In the genomic region with DNA sequence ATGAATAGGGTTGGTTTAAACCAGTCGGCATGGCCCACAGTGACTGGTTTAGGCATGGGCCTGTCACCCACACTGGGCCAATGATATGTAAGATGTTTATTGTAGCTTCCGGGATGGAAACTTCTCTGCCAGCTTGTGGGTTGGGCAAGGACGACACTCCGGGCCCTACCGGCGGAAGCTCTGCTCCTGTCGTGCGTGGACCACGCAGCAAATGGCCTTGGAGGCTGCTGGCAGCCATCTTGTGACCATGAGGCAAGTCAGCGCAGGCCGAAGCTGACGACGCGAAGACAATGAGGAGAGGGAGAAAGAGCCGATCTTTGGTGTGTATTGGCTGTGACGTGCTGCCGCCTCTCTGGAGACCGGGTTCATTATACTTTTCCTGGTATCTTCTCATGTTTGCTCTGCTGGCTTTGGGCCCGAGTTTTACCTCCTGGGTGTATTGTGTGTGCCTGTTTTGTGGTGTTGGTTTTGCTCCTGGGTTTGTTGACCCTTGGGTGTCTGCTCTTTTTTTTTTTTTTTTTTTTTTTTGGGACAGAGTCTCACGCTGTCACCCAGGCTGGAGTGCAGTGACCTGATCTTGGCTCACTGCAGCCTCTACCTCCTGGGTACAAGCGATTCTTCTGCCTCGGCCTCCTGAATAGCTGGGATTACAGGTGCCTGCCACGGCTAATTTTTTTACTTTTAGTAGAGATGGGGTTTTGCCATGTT, we compare ENCODE assay signal across 20 cellular contexts. TPM values are rescaled to one million over a fixed set of nuclear protein-coding genes. Genes with fewer than 3 reads are reported as not detected.
A peak's percentile ranks its signal among the peaks of the same experiment; 100 is the strongest.
DNase-seq lines count a peak whose midpoint lies in the region; ATAC-seq, FAIRE-seq and TF ChIP-seq lines count a peak whose summit lies in the region.
"Had no signal": no experiment of that assay in that cellular context is flagged by ENCODE, and none has a peak within 500 bp of the region (broad histone marks: within the 10 kb centered on the region; RNA-seq: fewer than 3 reads in every experiment).

No MANE protein-coding gene starts in this region.

- FAIRE-seq in H1 (lab: Jason Lieb, UNC) (no peak), pancreas (lab: Jason Lieb, UNC) (no peak)
- FAIRE-seq: GM18507 had no signal

- H2BK20ac ChIP-seq in H1 (ENCODE audit: low read length): no peak overlapping the region

- H3K4ac ChIP-seq in H1 (replicated peaks; ENCODE audit: insufficient read length, low read depth, low read length): no peak overlapping the region

- POLR2A ChIA-PET in H1 (lab: Charles Lee; ENCODE audit: partially characterized antibody): interaction anchor here (0.5 to 25.9 kb wide), 3 partner anchors 19 to 165 kb away, joined by 3 to 348 read pairs (median 3); partner anchors contain the start of genes MRPL12 and SLC25A10

- DNase-seq in HuH-7.5 (ENCODE audit: low spot score) (peak; percentile 66), NCI-H345 (lab: John Stamatoyannopoulos, UW) (peak; percentile 93), H1 (ENCODE audit: low read depth in 1 of 2, low spot score in 2 of 2) (no peak), pancreas (peak; percentile 63 to 71 (median 70)), substantia nigra (lab: John Stamatoyannopoulos, UW) (no peak), ureter (ENCODE audit: low spot score) (no peak), AML-193 (lab: John Stamatoyannopoulos, UW) (no peak)
- DNase-seq: activated CD4-positive, alpha-beta T cell treated with anti-CD3 and anti-CD28 coated beads, Interleukin-2, amount 50 U/mL, for 4 hours; amniotic stem cell; BE2C; cerebellar nuclear complex; DMS 273 treated with DMSO at 0.1 percent for 48 hours; foreskin fibroblast; NCI-H446; psoas muscle; SK-N-SH; stimulated activated CD4-positive, alpha-beta T cell treated with anti-CD3 and anti-CD28 coated beads, Interleukin-15, amount 100 ng/mL, for 24 hours had no signal

- no peak for TF ChIP-seq RAD21 in H1 (IDR thresholded peaks at IDR 0.05 in 1 of 2, conservative IDR thresholded peaks at IDR 0.05 in 1 of 2; ENCODE audit: low read depth in 2 of 2, low read length in 2 of 2)

- CTCF ChIA-PET in H1 (lab: Charles Lee; ENCODE audit: partially characterized antibody): interaction anchor here (3.2 kb wide), 1 partner anchor 11 kb away, joined by 13 read pairs; no protein-coding TSS in a partner anchor

- intact Hi-C loops in pancreas (cut with DNase I): no loop called here

- H2BK5ac ChIP-seq in H1 (ENCODE audit: low read depth, low read length): no peak overlapping the region

- WGBS in H1 (ENCODE audit: extremely low coverage in 1 of 2, insufficient coverage in 1 of 2, insufficient read length in 1 of 2, insufficient replicate concordance in 2 of 2, low coverage in 1 of 2, low lambda C conversion rate in 2 of 2, missing lambda C conversion rate in 1 of 2), 2 experiments: 95% methylated on average over 20 of the region's 23 CpGs; no CpG with 5 or more reads in 1 of the 2 experiments
- 33 to 35% methylated on average over 22 to 23 of the region's 23 CpGs for WGBS in pancreas, 2 donors

- no peak overlapping the region; the same call in 1 of the 2 replicates for H4K8ac ChIP-seq in H1 (ENCODE audit: extremely low read depth, insufficient read depth, low read length)

- no peak overlapping the region for H2AFZ ChIP-seq in H1 (ENCODE audit: low read length)

- no peak for TF ChIP-seq EP300 in H1 (IDR thresholded peaks at IDR 0.05; ENCODE audit: borderline replicate concordance in 1 of 2, low read depth in 2 of 2, low read length in 2 of 2)

- no peak overlapping the region for H2BK12ac ChIP-seq in H1 (ENCODE audit: low read depth, low read length)

- no peak overlapping the region for H2BK120ac ChIP-seq in H1 (replicated peaks; ENCODE audit: low read depth, low read length)

- H3K14ac ChIP-seq in H1 (ENCODE audit: insufficient read length): no peak overlapping the region

- no peak overlapping the region for H4K5ac ChIP-seq in H1 (ENCODE audit: insufficient read length, low read depth, low read length)

- TF ChIP-seq CTCF in H1 (IDR thresholded peaks at IDR 0.05; ENCODE audit: control extremely low read depth in 1 of 3, insufficient read depth in 1 of 3, low read depth in 1 of 3, low read length in 3 of 3) (no peak), pancreas (IDR thresholded peaks at IDR 0.05) (no peak)

- TF ChIP-seq POLR2A in H1 (IDR thresholded peaks at IDR 0.05; ENCODE audit: control extremely low read depth in 1 of 2, low read depth in 2 of 2, low read length in 2 of 2): no peak

- no peak overlapping the region for H3K56ac ChIP-seq in H1 (replicated peaks; ENCODE audit: insufficient read length, low read depth, low read length)

- H3K23ac ChIP-seq in H1 (ENCODE audit: insufficient read length): no peak overlapping the region

- H4K20me1 ChIP-seq in H1 (replicated peaks in 1 of 2; ENCODE audit: control insufficient read depth in 1 of 2, insufficient read depth in 2 of 2, low read length in 2 of 2): no peaks in the 10 kb centered on the region

- no peaks in the 10 kb centered on the region for H3K23me2 ChIP-seq in H1 (ENCODE audit: low read depth, low read length)

- H3K9ac ChIP-seq in H1 (replicated peaks in 1 of 4; ENCODE audit: extremely low read depth in 1 of 4, low read depth in 3 of 4, low read length in 3 of 4): no peak overlapping the region
- H3K9ac ChIP-seq: SK-N-SH had no signal

- no peak overlapping the region for H4K91ac ChIP-seq in H1 (replicated peaks; ENCODE audit: insufficient read length, low read length)

- no peak overlapping the region for H3K4me3 ChIP-seq in H1 (ENCODE audit: extremely low read depth in 1 of 4, insufficient read depth in 2 of 4, low read depth in 3 of 4, low read length in 4 of 4)
- no peak overlapping the region for H3K4me3 ChIP-seq in pancreas
- H3K4me3 ChIP-seq: psoas muscle had no signal

- no peak overlapping the region for H3K27ac ChIP-seq in H1 (ENCODE audit: low read depth, low read length)
- peak overlapping the region in 3 of 4 donors; percentile 27 to 52 (median 35) for H3K27ac ChIP-seq in pancreas
- H3K27ac ChIP-seq in substantia nigra (ENCODE audit: low read depth, low read length, poor library complexity, severe bottlenecking): no peak overlapping the region
- H3K27ac ChIP-seq: psoas muscle had no signal

- H3K36me3 ChIP-seq in H1 (ENCODE audit: control insufficient read depth in 2 of 4, insufficient read depth in 4 of 4, low read length in 3 of 4) (no peaks in the 10 kb centered on the region), pancreas (no peaks in the 10 kb centered on the region)
- H3K36me3 ChIP-seq: BE2C had no signal

- H3K18ac ChIP-seq in H1 (ENCODE audit: extremely low read depth, low read length): no peak overlapping the region

- no peaks in the 10 kb centered on the region for H3K79me2 ChIP-seq in H1 (ENCODE audit: control insufficient read depth in 1 of 2, insufficient read depth in 2 of 2, low read length in 2 of 2)

- H3K27me3 ChIP-seq in H1 (replicated peaks in 1 of 4; ENCODE audit: control insufficient read depth in 3 of 4, extremely low read depth in 1 of 4, insufficient read depth in 3 of 4, low read length in 3 of 4): no peaks in the 10 kb centered on the region
- no peaks in the 10 kb centered on the region for H3K27me3 ChIP-seq in pancreas
- H3K27me3 ChIP-seq: BE2C had no signal

- ATAC-seq in pancreas (peak; percentile 25 to 59 (median 46)), GM18870 (IDR thresholded peaks at IDR 0.05; ENCODE audit: unreplicated experiment) (no peak)
- ATAC-seq: activated T-helper 17 cell treated with anti-CD3 and anti-CD28 coated beads, Interleukin-2, amount 50 U/mL, for 72 hours; psoas muscle had no signal

- H3K4me2 ChIP-seq in H1 (ENCODE audit: insufficient read depth in 1 of 2, low read depth in 2 of 2, low read length in 2 of 2): no peak overlapping the region
- H3K4me2 ChIP-seq: SK-N-SH had no signal

- H3K79me1 ChIP-seq in H1 (ENCODE audit: low read depth, low read length): no peaks in the 10 kb centered on the region

- H3K4me1 ChIP-seq in H1 (replicated peaks in 1 of 4; ENCODE audit: control insufficient read depth in 3 of 4, insufficient read depth in 4 of 4, low read length in 3 of 4) (peaks cover 0 to 8% (median 4%) of the 10 kb centered on the region in 4 experiments; a peak in 4 of 7 replicates), pancreas (peaks cover 13 to 24% (median 15%) of the 10 kb centered on the region in 3 donors)
- H3K4me1 ChIP-seq: BE2C had no signal

- H2AK5ac ChIP-seq in H1 (ENCODE audit: low read depth, low read length): no peak overlapping the region

- 0 out of 2 replicates have a peak overlapping the region, but pooled peaks have one; percentile 81 for H2BK15ac ChIP-seq in H1 (ENCODE audit: low read length)

- H3K9me3 ChIP-seq in H1 (ENCODE audit: insufficient read depth in 2 of 2, low read depth in 1 of 2, low read length in 1 of 2) (no peaks in the 10 kb centered on the region), pancreas (no peaks in the 10 kb centered on the region)
- H3K9me3 ChIP-seq: BE2C, psoas muscle, SK-N-SH had no signal

RNA-seq across cellular contexts. Expression of gene SLC25A10, which starts 15.4 kb away (rescaled TPM):
- 22.2 and 25.3 TPM in 2 replicates for total RNA-seq in H1 (2021; fragmentation: NEBNext Ultra II Directional; extraction: Animal tissue kit (Norgen Biotek cat#: 25700))
- 43.0 and 60.9 TPM in 2 replicates for polyA plus RNA-seq in H1 (2011; rRNA removed)
- polyA plus RNA-seq in H1 (2011; cell fraction: cytosol; rRNA removed): 30.8 TPM
- polyA plus RNA-seq in H1 (2011; cell fraction: nucleus; rRNA removed): 77.5 TPM
- polyA plus RNA-seq in H1 (2012, experiment 1 of 2): 14.8 to 29.0 TPM (median 26.6 TPM) in 4 replicates
- polyA plus RNA-seq in H1 (2012, experiment 2 of 2): 33.3 TPM
- 19.0 TPM for polyA plus RNA-seq in H1 (2013, experiment 1 of 2)
- polyA plus RNA-seq in H1 (2013, experiment 2 of 2): 20.0 TPM
- polyA minus RNA-seq in H1 (2011; rRNA and poly(A)+ RNA removed): 11.7 and 14.2 TPM in 2 replicates
- 14.8 TPM for polyA minus RNA-seq in H1 (2011; cell fraction: cytosol; rRNA and poly(A)+ RNA removed)
- 24.0 TPM for polyA minus RNA-seq in H1 (2011; cell fraction: nucleus; rRNA and poly(A)+ RNA removed)
- total RNA-seq in pancreas: 10 to 100 TPM; 12.0 to 40.1 (median 17.3) TPM
- polyA plus RNA-seq in pancreas: 10 to 100 TPM; 34.6 to 55.8 TPM
- total RNA-seq in ureter: 33.1 TPM

RNA-seq across cellular contexts. Expression of gene MRPL12, which starts 24.3 kb away (rescaled TPM):
- 120 and 131 TPM in 2 replicates for total RNA-seq in H1 (2021; fragmentation: NEBNext Ultra II Directional; extraction: Animal tissue kit (Norgen Biotek cat#: 25700))
- polyA plus RNA-seq in H1 (2011; rRNA removed) (141 and 190 TPM in 2 replicates), pancreas (10 to 100 TPM; 48.8 to 98.7 TPM)
- polyA plus RNA-seq in H1 (2011; cell fraction: cytosol; rRNA removed): 185 TPM
- 144 TPM for polyA plus RNA-seq in H1 (2011; cell fraction: nucleus; rRNA removed)
- 66.6 to 148 TPM (median 135 TPM) in 4 replicates for polyA plus RNA-seq in H1 (2012, experiment 1 of 2)
- polyA plus RNA-seq in H1 (2012, experiment 2 of 2): 172 TPM
- 97.0 TPM for polyA plus RNA-seq in H1 (2013, experiment 1 of 2)
- polyA plus RNA-seq in H1 (2013, experiment 2 of 2): 97.1 TPM
- 40.8 and 41.6 TPM in 2 replicates for polyA minus RNA-seq in H1 (2011; rRNA and poly(A)+ RNA removed)
- 51.5 TPM for polyA minus RNA-seq in H1 (2011; cell fraction: cytosol; rRNA and poly(A)+ RNA removed)
- 46.7 TPM for polyA minus RNA-seq in H1 (2011; cell fraction: nucleus; rRNA and poly(A)+ RNA removed)
- total RNA-seq in pancreas (10 to 100 TPM; 18.1 to 46.6 (median 23.7) TPM), ureter (59.8 TPM)

RNA-seq across cellular contexts. Expression of gene HGS, which starts 43.7 kb away (rescaled TPM):
- total RNA-seq in H1 (2021; fragmentation: NEBNext Ultra II Directional; extraction: Animal tissue kit (Norgen Biotek cat#: 25700)): 78.8 and 80.8 TPM in 2 replicates
- polyA plus RNA-seq in H1 (2011; rRNA removed) (99.7 and 144 TPM in 2 replicates), pancreas (100 to 1,000 TPM; 135 to 174 TPM)
- polyA plus RNA-seq in H1 (2011; cell fraction: cytosol; rRNA removed): 68.0 TPM
- 334 TPM for polyA plus RNA-seq in H1 (2011; cell fraction: nucleus; rRNA removed)
- 65.1 to 84.3 TPM (median 78.3 TPM) in 4 replicates for polyA plus RNA-seq in H1 (2012, experiment 1 of 2)
- polyA plus RNA-seq in H1 (2012, experiment 2 of 2): 54.5 TPM
- polyA plus RNA-seq in H1 (2013, experiment 1 of 2): 39.6 TPM
- 35.7 TPM for polyA plus RNA-seq in H1 (2013, experiment 2 of 2)
- polyA minus RNA-seq in H1 (2011; rRNA and poly(A)+ RNA removed): 71.4 and 95.1 TPM in 2 replicates
- polyA minus RNA-seq in H1 (2011; cell fraction: cytosol; rRNA and poly(A)+ RNA removed): 67.2 TPM
- polyA minus RNA-seq in H1 (2011; cell fraction: nucleus; rRNA and poly(A)+ RNA removed): 69.8 TPM
- total RNA-seq in pancreas (10 to 100 TPM; 39.3 to 56.6 (median 43.0) TPM), ureter (101 TPM)

RNA-seq across cellular contexts. Expression of gene ARL16, which starts 43.9 kb away (rescaled TPM):
- 37.0 and 41.8 TPM in 2 replicates for total RNA-seq in H1 (2021; fragmentation: NEBNext Ultra II Directional; extraction: Animal tissue kit (Norgen Biotek cat#: 25700))
- polyA plus RNA-seq in H1 (2011; rRNA removed): 60.8 and 64.2 TPM in 2 replicates
- polyA plus RNA-seq in H1 (2011; cell fraction: cytosol; rRNA removed): 84.9 TPM
- polyA plus RNA-seq in H1 (2011; cell fraction: nucleus; rRNA removed): 30.5 TPM
- polyA plus RNA-seq in H1 (2012, experiment 1 of 2): 48.9 to 59.9 TPM (median 53.7 TPM) in 4 replicates
- 39.8 TPM for polyA plus RNA-seq in H1 (2012, experiment 2 of 2)
- 40.1 TPM for polyA plus RNA-seq in H1 (2013, experiment 1 of 2)
- 41.3 TPM for polyA plus RNA-seq in H1 (2013, experiment 2 of 2)
- 31.9 and 34.2 TPM in 2 replicates for polyA minus RNA-seq in H1 (2011; rRNA and poly(A)+ RNA removed)
- polyA minus RNA-seq in H1 (2011; cell fraction: cytosol; rRNA and poly(A)+ RNA removed): 15.9 TPM
- polyA minus RNA-seq in H1 (2011; cell fraction: nucleus; rRNA and poly(A)+ RNA removed): 18.6 TPM
- 10 to 100 TPM; 10.5 to 18.3 (median 13.1) TPM for total RNA-seq in pancreas
- polyA plus RNA-seq in pancreas: 100 to 1,000 TPM; 102 to 119 TPM
- total RNA-seq in ureter: 35.5 TPM

Comparison
In these comparisons a context has a peak if more than half of its experiments do, and no peak if none do; other contexts are left out.
1. DNase-seq: peak in HuH-7.5 (single experiment), NCI-H345 (single experiment) and pancreas (6 of 6); none in H1 (0 of 2), substantia nigra (0 of 49), ureter (single experiment) and AML-193 (0 of 2).
2. H3K27ac ChIP-seq: peak in pancreas (3 of 4); none in H1 (single experiment) and substantia nigra (single experiment).